In genomic region chr17:2050246-2050866, GRCh38 we compare ENCODE assay signal across 9 cellular contexts. TPM values are rescaled to one million over a fixed set of nuclear protein-coding genes. Genes with fewer than 3 reads are reported as not detected.
DNase-seq lines count a peak whose midpoint lies in the region; ATAC-seq, FAIRE-seq and TF ChIP-seq lines count a peak whose summit lies in the region.
"Had no signal": no experiment of that assay in that cellular context is flagged by ENCODE, and none has a peak within 500 bp of the region (broad histone marks: within the 10 kb centered on the region; RNA-seq: fewer than 3 reads in every experiment).

No MANE protein-coding gene starts in this region.

- TF ChIP-seq CTCF in D721Med (IDR thresholded peaks at IDR 0.05; ENCODE audit: insufficient read depth, missing control alignments), result no peak
- no peak for TF ChIP-seq CTCF in HCT116 (IDR thresholded peaks at IDR 0.05 in 2 of 3, conservative IDR thresholded peaks at IDR 0.05 in 1 of 3; ENCODE audit: borderline replicate concordance in 1 of 3, insufficient read depth in 1 of 3, low read depth in 2 of 3, low read length in 2 of 3)

- CTCF ChIA-PET in HCT116 (lab: Charles Lee), result interaction anchor here (0.7 to 1.0 kb wide), 3 partner anchors 8 to 401 kb away, joined by 4 to 5 read pairs (median 5); partner anchors contain the start of gene RILP

- H4K20me1 ChIP-seq in HCT116 (ENCODE audit: insufficient read depth), result no peaks in the 10 kb centered on the region

- H3K27ac ChIP-seq in HCT116 (ENCODE audit: low read depth, low read length), result no peak overlapping the region; the same call in 1 of the 2 replicates
- H3K27ac ChIP-seq in muscle layer of duodenum (ENCODE audit: low read length), result no peak overlapping the region

- no peaks in the 10 kb centered on the region for H3K79me2 ChIP-seq in HCT116 (ENCODE audit: insufficient read depth, low read length)

- RAD21 ChIA-PET in HCT116 (lab: Charles Lee; ENCODE audit: low non-redundant PET in 1 of 2, low total read pairs in 2 of 2, uncharacterized antibody in 2 of 2, unreplicated experiment in 2 of 2), result interaction anchor here in 1 of 2 experiments (0.5 to 0.7 kb wide), 3 partner anchors 189 to 699 kb away, joined by 3 to 5 read pairs (median 3); no protein-coding TSS in a partner anchor

- peak; percentile 60 for ATAC-seq in HCT116
- ATAC-seq in HG03108 (IDR thresholded peaks at IDR 0.05; ENCODE audit: unreplicated experiment), result no peak

- intact Hi-C loops in HCT116 (cut with micrococcal nuclease), result no loop called here

- H3K9me2 ChIP-seq in HCT116 (ENCODE audit: insufficient read depth), result no peaks in the 10 kb centered on the region

- TF ChIP-seq POLR2A in HCT116 (IDR thresholded peaks at IDR 0.05; ENCODE audit: borderline replicate concordance, extremely low read depth, insufficient read depth, insufficient read length), result no peak
- TF ChIP-seq POLR2A in erythroblast (IDR thresholded peaks at IDR 0.05; ENCODE audit: low read length), result no peak

- H3K27me3 ChIP-seq in HCT116 (ENCODE audit: insufficient read depth, low read length) (no peaks in the 10 kb centered on the region), muscle layer of duodenum (ENCODE audit: low read depth, low read length) (peaks cover 7% of the 10 kb centered on the region)

- H3K9me3 ChIP-seq in HCT116 (ENCODE audit: control insufficient read depth in 1 of 2, insufficient read depth in 1 of 2, low read depth in 1 of 2, low read length in 2 of 2) (no peaks in the 10 kb centered on the region), muscle layer of duodenum (ENCODE audit: control insufficient read depth in 1 of 2, low read length in 2 of 2) (no peaks in the 10 kb centered on the region)

- H3K36me3 ChIP-seq in HCT116 (ENCODE audit: control insufficient read depth in 1 of 2, insufficient read depth in 2 of 2, low read length in 2 of 2) (no peaks in the 10 kb centered on the region), muscle layer of duodenum (ENCODE audit: control insufficient read depth in 1 of 2, insufficient read depth in 2 of 2, low read length in 2 of 2) (no peaks in the 10 kb centered on the region)

- POLR2A ChIA-PET in HCT116 (lab: Charles Lee), result no interaction called here

- DNase-seq in D721Med (ENCODE audit: insufficient read length, low spot score) (peak; percentile 75), HCT116 (ENCODE audit: low read depth, low spot score) (peak; percentile 51), NCI-H2171 (lab: John Stamatoyannopoulos, UW) (peak; percentile 74), erythroblast (lab: John Stamatoyannopoulos, UW) (peak; percentile 82 to 88), superior temporal gyrus (ENCODE audit: extremely low spot score) (peak; percentile 18)
- peak; percentile 52 to 61 for DNase-seq in activated CD8-positive, alpha-beta memory T cell treated with anti-CD3 and anti-CD28 coated beads for 1 hour (ENCODE audit: extremely low read depth in 1 of 2, low read depth in 1 of 2)

- no TSS peak for BruUV-seq in HCT116 (replicated peaks; lab: Mats Ljungman, UMichigan)

- H3K4me3 ChIP-seq in HCT116 (replicated peaks in 1 of 2; ENCODE audit: low read depth in 1 of 2, low read length in 2 of 2) (peak overlapping the region; percentile 33 to 50), muscle layer of duodenum (ENCODE audit: low read depth in 1 of 2, low read length in 2 of 2) (peak overlapping the region; percentile 16 to 53)

- FAIRE-seq in D721Med (lab: Jason Lieb, UNC), result no peak
- FAIRE-seq: TTC549 had no signal

- peak overlapping the region; percentile 25; the same call in 1 of the 2 replicates for H3K9ac ChIP-seq in HCT116 (ENCODE audit: low read length)

- H2AFZ ChIP-seq in HCT116 (ENCODE audit: low read depth, low read length, poor library complexity, severe bottlenecking), result no peak overlapping the region

- peaks cover 10 to 32% of the 10 kb centered on the region in 2 experiments for H3K4me1 ChIP-seq in HCT116 (ENCODE audit: control insufficient read depth in 1 of 2, insufficient read depth in 2 of 2, low read length in 2 of 2)
- H3K4me1 ChIP-seq in muscle layer of duodenum (ENCODE audit: control insufficient read depth in 1 of 2, insufficient read depth in 2 of 2, low read length in 2 of 2), result peaks cover 0 to 42% of the 10 kb centered on the region in 2 donors

- no peak for TF ChIP-seq RAD21 in HCT116 (IDR thresholded peaks at IDR 0.05; ENCODE audit: low read depth)

- H3K4me2 ChIP-seq in HCT116 (ENCODE audit: low read length), result peak overlapping the region; percentile 76

TF ChIP-seq in HCT116, 20 proteins besides CTCF, POLR2A, EP300 and RAD21:
- no peak for TF ChIP-seq SRF (IDR thresholded peaks at IDR 0.05; ENCODE audit: low read depth)
- peak; percentile 74 for TF ChIP-seq EGR1 (IDR thresholded peaks at IDR 0.05; ENCODE audit: low read depth)
- TF ChIP-seq ATF3 (IDR thresholded peaks at IDR 0.05), result no peak
- TF ChIP-seq SP1 (IDR thresholded peaks at IDR 0.05; ENCODE audit: low read depth), result no peak; the same call in 1 of the 2 replicates
- TF ChIP-seq ELF1 (IDR thresholded peaks at IDR 0.05; ENCODE audit: borderline replicate concordance, low read depth), result no peak
- TF ChIP-seq MAX (IDR thresholded peaks at IDR 0.05), result peak; percentile 93
- peak; percentile 57; the same call in 1 of the 2 replicates for TF ChIP-seq SIN3A (IDR thresholded peaks at IDR 0.05; ENCODE audit: low read depth)
- TF ChIP-seq POLR2AphosphoS5 (IDR thresholded peaks at IDR 0.05; ENCODE audit: low read depth, low read length), result no peak
TF ChIP-seq in HCT116: peak in this region for 3.

RNA-seq across cellular contexts. Expression of gene HIC1, which starts 4.5 kb away (rescaled TPM):
- 0.64 TPM for total RNA-seq in HCT116 (2021; ENCODE audit: unreplicated experiment)
- 0.21 and 0.52 TPM in 2 replicates for polyA plus RNA-seq in HCT116 (2012)

RNA-seq across cellular contexts. Expression of gene OVCA2, which starts 8.5 kb away (rescaled TPM):
- total RNA-seq in HCT116 (2021; ENCODE audit: unreplicated experiment), result 27.3 TPM
- 20.7 and 32.4 TPM in 2 replicates for polyA plus RNA-seq in HCT116 (2012)

RNA-seq across cellular contexts. Expression of gene DPH1, which starts 20.4 kb away (rescaled TPM):
- 47.2 TPM for total RNA-seq in HCT116 (2021; ENCODE audit: unreplicated experiment)
- 32.3 and 37.2 TPM in 2 replicates for polyA plus RNA-seq in HCT116 (2012)

RNA-seq across cellular contexts. Expression of gene RTN4RL1, which starts 25.2 kb away (rescaled TPM):
- total RNA-seq in HCT116 (2021; ENCODE audit: unreplicated experiment), result 3.7 TPM
- 1.5 and 1.7 TPM in 2 replicates for polyA plus RNA-seq in HCT116 (2012)

Comparison
In these comparisons a context has a peak if more than half of its experiments do, and no peak if none do; other contexts are left out.
1. DNase-seq: peak in every context shown above with its lines; median percentile 85 in erythroblast; 75 in D721Med; 74 in NCI-H2171; 56 in activated CD8-positive, alpha-beta memory T cell treated with anti-CD3 and anti-CD28 coated beads for 1 hour; 51 in HCT116; 18 in superior temporal gyrus.